Comparison of ENCODE assay signal across 8 cellular contexts in genomic region chr18:26215247-26215970, GRCh38. TPM values are rescaled to one million over a fixed set of nuclear protein-coding genes. Genes with fewer than 3 reads are reported as not detected.
DNase-seq lines count a peak whose midpoint lies in the region; ATAC-seq and TF ChIP-seq lines count a peak whose summit lies in the region.

No MANE protein-coding gene starts in this region.

- H3K27ac Mint-ChIP-seq in CD4-positive, alpha-beta T cell: peak overlapping the region; percentile 77
- peak overlapping the region; percentile 39 for H3K27ac Mint-ChIP-seq in stimulated activated effector memory CD8-positive, alpha-beta T cell treated with anti-CD3 and anti-CD28 coated beads, Interleukin-12 subunit alpha, Interleukin-12 subunit beta, amount 100 ng/mL, for 72 hours

- no peaks in the 10 kb centered on the region for H3K9me3 Mint-ChIP-seq in CD4-positive, alpha-beta T cell
- H3K9me3 Mint-ChIP-seq in stimulated activated effector memory CD8-positive, alpha-beta T cell treated with anti-CD3 and anti-CD28 coated beads, Interleukin-12 subunit alpha, Interleukin-12 subunit beta, amount 100 ng/mL, for 72 hours: no peaks in the 10 kb centered on the region

- DNase-seq in CD4-positive, alpha-beta T cell: peak; percentile 22 to 67 (median 42)
- peak; percentile 49 for DNase-seq in GM20000 (ENCODE audit: low spot score)
- peak; percentile 26 for DNase-seq in activated T-cell treated with anti-CD3 and anti-CD28 coated beads for 24 hours (ENCODE audit: low read depth)
- peak in 1 of 2 donors; percentile 55 for DNase-seq in stimulated activated effector memory CD8-positive, alpha-beta T cell treated with anti-CD3 and anti-CD28 coated beads, Interleukin-12 subunit alpha, Interleukin-12 subunit beta, amount 100 ng/mL, for 72 hours (ENCODE audit: low spot score in 2 of 2)
- DNase-seq in NCI-H526 (lab: John Stamatoyannopoulos, UW): no peak
- DNase-seq in islet precursor cell: no peak
- DNase-seq in EL: no peak

- intact Hi-C loops in CD4-positive, alpha-beta T cell (cut with DNase I, micrococcal nuclease): loop anchor here (1.0 to 5.0 kb wide), 3 partner anchors 11 to 125 kb away; partner anchors contain the start of genes SS18 (in 1 of the 2) and TAF4B (in 1 of the 2)

- H3K36me3 Mint-ChIP-seq in CD4-positive, alpha-beta T cell (ENCODE audit: low read depth): no peaks in the 10 kb centered on the region
- no peaks in the 10 kb centered on the region for H3K36me3 Mint-ChIP-seq in stimulated activated effector memory CD8-positive, alpha-beta T cell treated with anti-CD3 and anti-CD28 coated beads, Interleukin-12 subunit alpha, Interleukin-12 subunit beta, amount 100 ng/mL, for 72 hours

- H3K4me1 Mint-ChIP-seq in CD4-positive, alpha-beta T cell (ENCODE audit: low read depth): peaks cover 26% of the 10 kb centered on the region
- peaks cover 20% of the 10 kb centered on the region for H3K4me1 Mint-ChIP-seq in stimulated activated effector memory CD8-positive, alpha-beta T cell treated with anti-CD3 and anti-CD28 coated beads, Interleukin-12 subunit alpha, Interleukin-12 subunit beta, amount 100 ng/mL, for 72 hours

- POLR2A ChIA-PET in CD4-positive, alpha-beta T cell (lab: Charles Lee): interaction anchor here (0.7 to 5.0 kb wide), 7 partner anchors 9 to 127 kb away, joined by 3 to 55 read pairs (median 4); partner anchors contain the start of gene TAF4B

- CTCF ChIA-PET in CD4-positive, alpha-beta T cell (lab: Charles Lee): no interaction called here

- peak overlapping the region; percentile 49 for H3K4me3 Mint-ChIP-seq in CD4-positive, alpha-beta T cell
- peak overlapping the region; percentile 60 for H3K4me3 Mint-ChIP-seq in stimulated activated effector memory CD8-positive, alpha-beta T cell treated with anti-CD3 and anti-CD28 coated beads, Interleukin-12 subunit alpha, Interleukin-12 subunit beta, amount 100 ng/mL, for 72 hours

- H3K27me3 ChIP-seq in CD4-positive, alpha-beta T cell (ENCODE audit: control insufficient read depth, insufficient read depth, low read length): no peaks in the 10 kb centered on the region

- H3K27me3 Mint-ChIP-seq in CD4-positive, alpha-beta T cell: no peaks in the 10 kb centered on the region

- ATAC-seq in CD4-positive, alpha-beta T cell (ENCODE audit: poor library complexity): peak; percentile 98
- ATAC-seq in HG03558 (IDR thresholded peaks at IDR 0.05; ENCODE audit: extremely low read depth, unreplicated experiment): peak; percentile 90
- peak; percentile 96 for ATAC-seq in stimulated activated effector memory CD8-positive, alpha-beta T cell treated with anti-CD3 and anti-CD28 coated beads, Interleukin-12 subunit alpha, Interleukin-12 subunit beta, amount 100 ng/mL, for 72 hours

- H3K27ac ChIP-seq in CD4-positive, alpha-beta T cell (ENCODE audit: low read depth, low read length): no peak overlapping the region

- H3K9me3 ChIP-seq in CD4-positive, alpha-beta T cell (ENCODE audit: control insufficient read depth, low read length): no peaks in the 10 kb centered on the region

- no peak for TF ChIP-seq CTCF in CD4-positive, alpha-beta T cell (IDR thresholded peaks at IDR 0.05)
- no peak for TF ChIP-seq CTCF in GM20000 (IDR thresholded peaks at IDR 0.05; ENCODE audit: extremely low read depth, missing control alignments)

RNA-seq across cellular contexts. Expression of gene TAF4B, which starts 10.8 kb away (rescaled TPM):
- total RNA-seq in CD4-positive, alpha-beta T cell: 10 to 100 TPM; 13.7 to 14.1 TPM

Comparison
In these comparisons a context has a peak if more than half of its experiments do, and no peak if none do; other contexts are left out.
1. DNase-seq: peak in CD4-positive, alpha-beta T cell (10 of 10), GM20000 (single experiment) and activated T-cell treated with anti-CD3 and anti-CD28 coated beads for 24 hours (single experiment); none in NCI-H526 (0 of 2), islet precursor cell (single experiment) and EL (single experiment).
2. Peak in every context shown above with its lines, with median percentiles within 50 percentile points of each other: ATAC-seq.